In genomic region chr18:32383040-32383819, GRCh38 we compare ENCODE assay signal across 1 cellular context.
A peak's percentile ranks its signal among the peaks of the same experiment; 100 is the strongest.
TF ChIP-seq lines count a peak whose summit lies in the region.

No MANE protein-coding gene starts in this region.

TF ChIP-seq in HepG2, 621 proteins besides CTCF, POLR2A, EP300 and RAD21 (continued from another document and continues in another):
- TF ChIP-seq, protein P1, sequence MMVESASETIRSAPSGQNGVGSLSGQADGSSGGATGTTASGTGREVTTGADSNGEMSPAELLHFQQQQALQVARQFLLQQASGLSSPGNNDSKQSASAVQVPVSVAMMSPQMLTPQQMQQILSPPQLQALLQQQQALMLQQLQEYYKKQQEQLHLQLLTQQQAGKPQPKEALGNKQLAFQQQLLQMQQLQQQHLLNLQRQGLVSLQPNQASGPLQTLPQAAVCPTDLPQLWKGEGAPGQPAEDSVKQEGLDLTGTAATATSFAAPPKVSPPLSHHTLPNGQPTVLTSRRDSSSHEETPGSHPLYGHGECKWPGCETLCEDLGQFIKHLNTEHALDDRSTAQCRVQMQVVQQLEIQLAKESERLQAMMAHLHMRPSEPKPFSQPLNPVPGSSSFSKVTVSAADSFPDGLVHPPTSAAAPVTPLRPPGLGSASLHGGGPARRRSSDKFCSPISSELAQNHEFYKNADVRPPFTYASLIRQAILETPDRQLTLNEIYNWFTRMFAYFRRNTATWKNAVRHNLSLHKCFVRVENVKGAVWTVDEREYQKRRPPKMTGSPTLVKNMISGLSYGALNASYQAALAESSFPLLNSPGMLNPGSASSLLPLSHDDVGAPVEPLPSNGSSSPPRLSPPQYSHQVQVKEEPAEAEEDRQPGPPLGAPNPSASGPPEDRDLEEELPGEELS (CRISPR knock-in tag; IDR thresholded peaks at IDR 0.05) = peak; percentile 70
- peak; percentile 27; the same call in 1 of the 2 replicates for TF ChIP-seq SALL1 (CRISPR knock-in tag; IDR thresholded peaks at IDR 0.05)
- TF ChIP-seq HCFC1 (IDR thresholded peaks at IDR 0.05; ENCODE audit: low read depth, low read length) = no peak
- TF ChIP-seq ASH2L (IDR thresholded peaks at IDR 0.05; ENCODE audit: insufficient read length, low read depth, low read length) = peak; percentile 42
- TF ChIP-seq SOX13 (IDR thresholded peaks at IDR 0.05) = no peak
- TF ChIP-seq SOX13 (CRISPR knock-in tag; conservative IDR thresholded peaks at IDR 0.05 in 1 of 2, IDR thresholded peaks at IDR 0.05 in 1 of 2) = peak in 1 of 2 experiments; percentile 19; a peak in 1 of 4 replicates
- no peak for TF ChIP-seq ZKSCAN8 (CRISPR knock-in tag; IDR thresholded peaks at IDR 0.05; ENCODE audit: borderline replicate concordance)
- no peak for TF ChIP-seq ZNF761 (CRISPR knock-in tag; conservative IDR thresholded peaks at IDR 0.05)
- TF ChIP-seq, protein P2, sequence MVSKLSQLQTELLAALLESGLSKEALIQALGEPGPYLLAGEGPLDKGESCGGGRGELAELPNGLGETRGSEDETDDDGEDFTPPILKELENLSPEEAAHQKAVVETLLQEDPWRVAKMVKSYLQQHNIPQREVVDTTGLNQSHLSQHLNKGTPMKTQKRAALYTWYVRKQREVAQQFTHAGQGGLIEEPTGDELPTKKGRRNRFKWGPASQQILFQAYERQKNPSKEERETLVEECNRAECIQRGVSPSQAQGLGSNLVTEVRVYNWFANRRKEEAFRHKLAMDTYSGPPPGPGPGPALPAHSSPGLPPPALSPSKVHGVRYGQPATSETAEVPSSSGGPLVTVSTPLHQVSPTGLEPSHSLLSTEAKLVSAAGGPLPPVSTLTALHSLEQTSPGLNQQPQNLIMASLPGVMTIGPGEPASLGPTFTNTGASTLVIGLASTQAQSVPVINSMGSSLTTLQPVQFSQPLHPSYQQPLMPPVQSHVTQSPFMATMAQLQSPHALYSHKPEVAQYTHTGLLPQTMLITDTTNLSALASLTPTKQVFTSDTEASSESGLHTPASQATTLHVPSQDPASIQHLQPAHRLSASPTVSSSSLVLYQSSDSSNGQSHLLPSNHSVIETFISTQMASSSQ (IDR thresholded peaks at IDR 0.05; ENCODE audit: low read depth) = no peak
- TF ChIP-seq, protein P2 (CRISPR knock-in tag; IDR thresholded peaks at IDR 0.05; ENCODE audit: borderline replicate concordance) = no peak
- peak; percentile 32; the same call in 1 of the 2 replicates for TF ChIP-seq FOSL1 (CRISPR knock-in tag; IDR thresholded peaks at IDR 0.05; ENCODE audit: borderline replicate concordance)
- TF ChIP-seq THAP7 (CRISPR knock-in tag; IDR thresholded peaks at IDR 0.05) = no peak
- peak; percentile 69 for TF ChIP-seq FOXK2 (IDR thresholded peaks at IDR 0.05)
- TF ChIP-seq CEBPB (IDR thresholded peaks at IDR 0.05; ENCODE audit: borderline replicate concordance, low read depth, low read length) = no peak
- TF ChIP-seq GTF3A (CRISPR knock-in tag; conservative IDR thresholded peaks at IDR 0.05) = no peak
- TF ChIP-seq, protein P3, sequence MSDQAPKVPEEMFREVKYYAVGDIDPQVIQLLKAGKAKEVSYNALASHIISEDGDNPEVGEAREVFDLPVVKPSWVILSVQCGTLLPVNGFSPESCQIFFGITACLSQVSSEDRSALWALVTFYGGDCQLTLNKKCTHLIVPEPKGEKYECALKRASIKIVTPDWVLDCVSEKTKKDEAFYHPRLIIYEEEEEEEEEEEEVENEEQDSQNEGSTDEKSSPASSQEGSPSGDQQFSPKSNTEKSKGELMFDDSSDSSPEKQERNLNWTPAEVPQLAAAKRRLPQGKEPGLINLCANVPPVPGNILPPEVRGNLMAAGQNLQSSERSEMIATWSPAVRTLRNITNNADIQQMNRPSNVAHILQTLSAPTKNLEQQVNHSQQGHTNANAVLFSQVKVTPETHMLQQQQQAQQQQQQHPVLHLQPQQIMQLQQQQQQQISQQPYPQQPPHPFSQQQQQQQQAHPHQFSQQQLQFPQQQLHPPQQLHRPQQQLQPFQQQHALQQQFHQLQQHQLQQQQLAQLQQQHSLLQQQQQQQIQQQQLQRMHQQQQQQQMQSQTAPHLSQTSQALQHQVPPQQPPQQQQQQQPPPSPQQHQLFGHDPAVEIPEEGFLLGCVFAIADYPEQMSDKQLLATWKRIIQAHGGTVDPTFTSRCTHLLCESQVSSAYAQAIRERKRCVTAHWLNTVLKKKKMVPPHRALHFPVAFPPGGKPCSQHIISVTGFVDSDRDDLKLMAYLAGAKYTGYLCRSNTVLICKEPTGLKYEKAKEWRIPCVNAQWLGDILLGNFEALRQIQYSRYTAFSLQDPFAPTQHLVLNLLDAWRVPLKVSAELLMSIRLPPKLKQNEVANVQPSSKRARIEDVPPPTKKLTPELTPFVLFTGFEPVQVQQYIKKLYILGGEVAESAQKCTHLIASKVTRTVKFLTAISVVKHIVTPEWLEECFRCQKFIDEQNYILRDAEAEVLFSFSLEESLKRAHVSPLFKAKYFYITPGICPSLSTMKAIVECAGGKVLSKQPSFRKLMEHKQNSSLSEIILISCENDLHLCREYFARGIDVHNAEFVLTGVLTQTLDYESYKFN (CRISPR knock-in tag; conservative IDR thresholded peaks at IDR 0.05) = peak; percentile 69
- no peak for TF ChIP-seq AKNA (CRISPR knock-in tag; IDR thresholded peaks at IDR 0.05; ENCODE audit: borderline replicate concordance)
- TF ChIP-seq, protein P4, sequence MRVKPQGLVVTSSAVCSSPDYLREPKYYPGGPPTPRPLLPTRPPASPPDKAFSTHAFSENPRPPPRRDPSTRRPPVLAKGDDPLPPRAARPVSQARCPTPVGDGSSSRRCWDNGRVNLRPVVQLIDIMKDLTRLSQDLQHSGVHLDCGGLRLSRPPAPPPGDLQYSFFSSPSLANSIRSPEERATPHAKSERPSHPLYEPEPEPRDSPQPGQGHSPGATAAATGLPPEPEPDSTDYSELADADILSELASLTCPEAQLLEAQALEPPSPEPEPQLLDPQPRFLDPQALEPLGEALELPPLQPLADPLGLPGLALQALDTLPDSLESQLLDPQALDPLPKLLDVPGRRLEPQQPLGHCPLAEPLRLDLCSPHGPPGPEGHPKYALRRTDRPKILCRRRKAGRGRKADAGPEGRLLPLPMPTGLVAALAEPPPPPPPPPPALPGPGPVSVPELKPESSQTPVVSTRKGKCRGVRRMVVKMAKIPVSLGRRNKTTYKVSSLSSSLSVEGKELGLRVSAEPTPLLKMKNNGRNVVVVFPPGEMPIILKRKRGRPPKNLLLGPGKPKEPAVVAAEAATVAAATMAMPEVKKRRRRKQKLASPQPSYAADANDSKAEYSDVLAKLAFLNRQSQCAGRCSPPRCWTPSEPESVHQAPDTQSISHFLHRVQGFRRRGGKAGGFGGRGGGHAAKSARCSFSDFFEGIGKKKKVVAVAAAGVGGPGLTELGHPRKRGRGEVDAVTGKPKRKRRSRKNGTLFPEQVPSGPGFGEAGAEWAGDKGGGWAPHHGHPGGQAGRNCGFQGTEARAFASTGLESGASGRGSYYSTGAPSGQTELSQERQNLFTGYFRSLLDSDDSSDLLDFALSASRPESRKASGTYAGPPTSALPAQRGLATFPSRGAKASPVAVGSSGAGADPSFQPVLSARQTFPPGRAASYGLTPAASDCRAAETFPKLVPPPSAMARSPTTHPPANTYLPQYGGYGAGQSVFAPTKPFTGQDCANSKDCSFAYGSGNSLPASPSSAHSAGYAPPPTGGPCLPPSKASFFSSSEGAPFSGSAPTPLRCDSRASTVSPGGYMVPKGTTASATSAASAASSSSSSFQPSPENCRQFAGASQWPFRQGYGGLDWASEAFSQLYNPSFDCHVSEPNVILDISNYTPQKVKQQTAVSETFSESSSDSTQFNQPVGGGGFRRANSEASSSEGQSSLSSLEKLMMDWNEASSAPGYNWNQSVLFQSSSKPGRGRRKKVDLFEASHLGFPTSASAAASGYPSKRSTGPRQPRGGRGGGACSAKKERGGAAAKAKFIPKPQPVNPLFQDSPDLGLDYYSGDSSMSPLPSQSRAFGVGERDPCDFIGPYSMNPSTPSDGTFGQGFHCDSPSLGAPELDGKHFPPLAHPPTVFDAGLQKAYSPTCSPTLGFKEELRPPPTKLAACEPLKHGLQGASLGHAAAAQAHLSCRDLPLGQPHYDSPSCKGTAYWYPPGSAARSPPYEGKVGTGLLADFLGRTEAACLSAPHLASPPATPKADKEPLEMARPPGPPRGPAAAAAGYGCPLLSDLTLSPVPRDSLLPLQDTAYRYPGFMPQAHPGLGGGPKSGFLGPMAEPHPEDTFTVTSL (CRISPR knock-in tag; IDR thresholded peaks at IDR 0.05; ENCODE audit: borderline replicate concordance) = peak; percentile 66; the same call in 1 of the 2 replicates
- no peak for TF ChIP-seq ZBTB46 (CRISPR knock-in tag; IDR thresholded peaks at IDR 0.05; ENCODE audit: borderline replicate concordance)
- no peak for TF ChIP-seq GLI4 (CRISPR knock-in tag; IDR thresholded peaks at IDR 0.05; ENCODE audit: borderline replicate concordance)
- TF ChIP-seq ZFP90 (CRISPR knock-in tag; IDR thresholded peaks at IDR 0.05; ENCODE audit: borderline replicate concordance) = no peak
- peak; percentile 20; the same call in 1 of the 2 replicates for TF ChIP-seq YEATS2 (CRISPR knock-in tag; IDR thresholded peaks at IDR 0.05; ENCODE audit: borderline replicate concordance)
- no peak for TF ChIP-seq IRF2 (CRISPR knock-in tag; IDR thresholded peaks at IDR 0.05)
- no peak for TF ChIP-seq ZNF841 (CRISPR knock-in tag; IDR thresholded peaks at IDR 0.05; ENCODE audit: borderline replicate concordance)
- TF ChIP-seq, protein P5, sequence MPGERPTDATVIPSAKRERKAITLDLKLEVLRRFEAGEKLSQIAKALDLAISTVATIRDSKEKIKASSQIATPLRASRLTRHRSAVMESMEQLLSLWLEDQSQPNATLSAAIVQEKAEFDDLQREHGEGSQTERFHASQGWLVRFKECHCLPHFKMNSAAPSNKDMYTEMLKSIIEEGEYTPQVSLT (CRISPR knock-in tag; IDR thresholded peaks at IDR 0.05; ENCODE audit: borderline replicate concordance, low read depth) = no peak
- TF ChIP-seq, protein P6, sequence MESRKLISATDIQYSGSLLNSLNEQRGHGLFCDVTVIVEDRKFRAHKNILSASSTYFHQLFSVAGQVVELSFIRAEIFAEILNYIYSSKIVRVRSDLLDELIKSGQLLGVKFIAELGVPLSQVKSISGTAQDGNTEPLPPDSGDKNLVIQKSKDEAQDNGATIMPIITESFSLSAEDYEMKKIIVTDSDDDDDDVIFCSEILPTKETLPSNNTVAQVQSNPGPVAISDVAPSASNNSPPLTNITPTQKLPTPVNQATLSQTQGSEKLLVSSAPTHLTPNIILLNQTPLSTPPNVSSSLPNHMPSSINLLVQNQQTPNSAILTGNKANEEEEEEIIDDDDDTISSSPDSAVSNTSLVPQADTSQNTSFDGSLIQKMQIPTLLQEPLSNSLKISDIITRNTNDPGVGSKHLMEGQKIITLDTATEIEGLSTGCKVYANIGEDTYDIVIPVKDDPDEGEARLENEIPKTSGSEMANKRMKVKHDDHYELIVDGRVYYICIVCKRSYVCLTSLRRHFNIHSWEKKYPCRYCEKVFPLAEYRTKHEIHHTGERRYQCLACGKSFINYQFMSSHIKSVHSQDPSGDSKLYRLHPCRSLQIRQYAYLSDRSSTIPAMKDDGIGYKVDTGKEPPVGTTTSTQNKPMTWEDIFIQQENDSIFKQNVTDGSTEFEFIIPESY (CRISPR knock-in tag; IDR thresholded peaks at IDR 0.05) = no peak
